ENCODE assay signal across 11 cellular contexts in genomic region chr1:65425697-65426096, GRCh38. TPM values are rescaled to one million over a fixed set of nuclear protein-coding genes. Genes with fewer than 3 reads are reported as not detected.
A peak's percentile ranks its signal among the peaks of the same experiment; 100 is the strongest.
DNase-seq lines count a peak whose midpoint lies in the region; ATAC-seq and TF ChIP-seq lines count a peak whose summit lies in the region.
"Had no signal": no experiment of that assay in that cellular context is flagged by ENCODE, and none has a peak within 500 bp of the region (broad histone marks: within the 10 kb centered on the region; RNA-seq: fewer than 3 reads in every experiment).

No MANE protein-coding gene starts in this region.

- H2AK5ac ChIP-seq in mesenchymal stem cell (ENCODE audit: low read length, severe bottlenecking) = peak overlapping the region; percentile 76

- H3K4me1 ChIP-seq in mesenchymal stem cell (ENCODE audit: control insufficient read depth, insufficient read depth, low read depth, low read length) = peaks cover 14% of the 10 kb centered on the region

- no peak overlapping the region for H3K23ac ChIP-seq in mesenchymal stem cell (ENCODE audit: low read length in 2 of 2)

- CTCF ChIA-PET in Calu3 (lab: Charles Lee) = no interaction called here
- CTCF ChIA-PET in HEK293T (lab: Yijun Ruan, JAX) = interaction anchor here (1.0 kb wide), 1 partner anchor 262 kb away, joined by 3 read pairs; no protein-coding TSS in a partner anchor

- no peak overlapping the region for H2BK120ac ChIP-seq in mesenchymal stem cell (ENCODE audit: low read depth, low read length)

- BruUV-seq in Calu3 (replicated peaks; lab: Mats Ljungman, UMichigan) = no TSS peak

- no peak overlapping the region for H3K4ac ChIP-seq in mesenchymal stem cell (ENCODE audit: low read depth in 1 of 2, low read length in 2 of 2)

- H3K36me3 Mint-ChIP-seq in Calu3 (ENCODE audit: insufficient read depth, unreplicated experiment) = peaks cover 28% of the 10 kb centered on the region

- no peak overlapping the region for H4K91ac ChIP-seq in mesenchymal stem cell (ENCODE audit: low read length)

- H3K9ac ChIP-seq in mesenchymal stem cell (ENCODE audit: low read length) = no peak overlapping the region

- no peak overlapping the region for H3K4me2 ChIP-seq in mesenchymal stem cell (ENCODE audit: low read length, poor library complexity, severe bottlenecking)

- H3K4me3 ChIP-seq in mesenchymal stem cell (ENCODE audit: insufficient read depth in 1 of 2, low read depth in 1 of 2, low read length in 2 of 2) = no peak overlapping the region

- H2BK5ac ChIP-seq in mesenchymal stem cell (ENCODE audit: low read depth, low read length, poor library complexity, severe bottlenecking) = no peak overlapping the region

- H3K18ac ChIP-seq in mesenchymal stem cell (ENCODE audit: low read depth in 1 of 2, low read length in 2 of 2) = peak overlapping the region in 1 of 2 experiments; percentile 49

- no peaks in the 10 kb centered on the region for H3K9me3 ChIP-seq in mesenchymal stem cell (ENCODE audit: control insufficient read depth, low read length)

- peak overlapping the region; percentile 27 for H4K8ac ChIP-seq in mesenchymal stem cell (ENCODE audit: low read length)

- no peak overlapping the region for H2BK15ac ChIP-seq in mesenchymal stem cell (ENCODE audit: low read depth, poor library complexity, severe bottlenecking)

- DNase-seq in Calu3 (peak; percentile 21), NCI-H460 (ENCODE audit: extremely low read depth, low read depth) (peak; percentile 22), dermis microvascular lymphatic vessel endothelial cell (ENCODE audit: low read depth in 2 of 2) (peak; percentile 78 to 92), mesenchymal stem cell (peak; percentile 68), HEK293T (ENCODE audit: extremely low spot score) (no peak), cortex of kidney (lab: John Stamatoyannopoulos, UW) (no peak)
- DNase-seq: activated T-cell treated with anti-CD3 and anti-CD28 coated beads, Interleukin-2, amount 50 U/mL, for 24 hours; stimulated activated CD4-positive, alpha-beta T cell treated with anti-CD3 and anti-CD28 coated beads, Interleukin-4, amount 100 ng/mL, for 4 hours had no signal

- no peak overlapping the region for H3K14ac ChIP-seq in mesenchymal stem cell (ENCODE audit: low read length in 2 of 2)

- no peaks in the 10 kb centered on the region for H3K27me3 ChIP-seq in mesenchymal stem cell (ENCODE audit: control insufficient read depth in 1 of 2, insufficient read depth in 1 of 2, low read length in 2 of 2)

- intact Hi-C loops in Calu3 (cut with micrococcal nuclease; ENCODE audit: unreplicated experiment) = loop anchor here (5.0 to 10.0 kb wide), 2 partner anchors 173 to 361 kb away; no protein-coding TSS in a partner anchor

- peaks cover 2% of the 10 kb centered on the region for H3K9me3 Mint-ChIP-seq in Calu3 (ENCODE audit: low read depth, unreplicated experiment)
- H3K9me3 Mint-ChIP-seq: activated T-cell treated with anti-CD3 and anti-CD28 coated beads, Interleukin-2, amount 50 U/mL, for 24 hours; T-helper 1 cell treated with Interleukin-12 subunit alpha and Interleukin-12 subunit beta and Interleukin-4 antibody, amounts not matched to agents 30 μg/mL and 1 μg/mL, for 36 hours had no signal

- peak overlapping the region; percentile 69 for H3K27ac ChIP-seq in mesenchymal stem cell (ENCODE audit: low read length, poor library complexity, severe bottlenecking)

- no peak overlapping the region for H2AFZ ChIP-seq in mesenchymal stem cell (ENCODE audit: low read depth, low read length)

- peaks cover 6 to 53% of the 10 kb centered on the region in 2 experiments for H3K36me3 ChIP-seq in mesenchymal stem cell (ENCODE audit: control insufficient read depth in 1 of 2, insufficient read depth in 2 of 2, low read depth in 1 of 2, low read length in 2 of 2)

- peaks cover 1% of the 10 kb centered on the region for H3K79me1 ChIP-seq in mesenchymal stem cell (replicated peaks; ENCODE audit: low read length, poor library complexity, severe bottlenecking)

- POLR2A ChIA-PET in HEK293T (lab: Yijun Ruan, JAX) = no interaction called here

- H3K4me3 Mint-ChIP-seq in Calu3 (ENCODE audit: low read depth, unreplicated experiment) = peak overlapping the region; percentile 5
- H3K4me3 Mint-ChIP-seq: activated T-cell treated with anti-CD3 and anti-CD28 coated beads, Interleukin-2, amount 50 U/mL, for 24 hours; T-helper 1 cell treated with Interleukin-12 subunit alpha and Interleukin-12 subunit beta and Interleukin-4 antibody, amounts not matched to agents 30 μg/mL and 1 μg/mL, for 36 hours had no signal

- peaks cover 37% of the 10 kb centered on the region for H3K4me1 Mint-ChIP-seq in Calu3 (ENCODE audit: low read depth, unreplicated experiment)

- ATAC-seq in GM21717 (IDR thresholded peaks at IDR 0.05; ENCODE audit: unreplicated experiment) (no peak), GM21825 (IDR thresholded peaks at IDR 0.05; ENCODE audit: unreplicated experiment) (no peak)

- H3K27me3 Mint-ChIP-seq in Calu3 (ENCODE audit: unreplicated experiment) = no peaks in the 10 kb centered on the region
- H3K27me3 Mint-ChIP-seq: activated T-cell treated with anti-CD3 and anti-CD28 coated beads, Interleukin-2, amount 50 U/mL, for 24 hours had no signal

- H2BK12ac ChIP-seq in mesenchymal stem cell (ENCODE audit: low read length in 2 of 2) = no peak overlapping the region

- 34% methylated on average over 3 of the region's 3 CpGs for WGBS in mesenchymal stem cell

- no peak for TF ChIP-seq CTCF in Calu3 (IDR thresholded peaks at IDR 0.05; ENCODE audit: unreplicated experiment)

- peak overlapping the region; percentile 66 for H3K27ac Mint-ChIP-seq in Calu3 (ENCODE audit: unreplicated experiment)
- H3K27ac Mint-ChIP-seq: activated T-cell treated with anti-CD3 and anti-CD28 coated beads, Interleukin-2, amount 50 U/mL, for 24 hours; T-helper 1 cell treated with Interleukin-12 subunit alpha and Interleukin-12 subunit beta and Interleukin-4 antibody, amounts not matched to agents 30 μg/mL and 1 μg/mL, for 36 hours had no signal

TF ChIP-seq in HEK293T, 16 proteins besides CTCF, POLR2A, EP300 and RAD21:
- TF ChIP-seq SP1 (IDR thresholded peaks at IDR 0.05) (no peak), FOXA1 (IDR thresholded peaks at IDR 0.05) (no peak), SUZ12 (IDR thresholded peaks at IDR 0.05) (no peak), L3MBTL2 (conservative IDR thresholded peaks at IDR 0.05) (no peak), NFRKB (IDR thresholded peaks at IDR 0.05) (no peak), ELF4 (IDR thresholded peaks at IDR 0.05) (no peak), FOXK2 (IDR thresholded peaks at IDR 0.05) (no peak), FOXM1 (IDR thresholded peaks at IDR 0.05; ENCODE audit: borderline replicate concordance) (no peak), CTBP1 (IDR thresholded peaks at IDR 0.05; ENCODE audit: borderline replicate concordance) (no peak)
TF ChIP-seq in HEK293T: peak in this region for 0.

RNA-seq across cellular contexts. Expression of gene LEPR, which starts 5.2 kb away (rescaled TPM):
- total RNA-seq in Calu3 (2022) = 2.1 and 3.5 TPM in 2 replicates
- 9.4 and 10.2 TPM in 2 replicates for total RNA-seq in NCI-H460 (2014; rRNA removed; shearing (Covaris generic))
- polyA plus RNA-seq in NCI-H460 (2014; cell fraction: nucleus; rRNA removed) = 3.0 and 4.3 TPM in 2 replicates
- 25.4 and 40.5 TPM in 2 replicates for total RNA-seq in dermis microvascular lymphatic vessel endothelial cell
- polyA plus RNA-seq in mesenchymal stem cell (2013, experiment 1 of 2) = 55.1 TPM
- 58.6 TPM for polyA plus RNA-seq in mesenchymal stem cell (2013, experiment 2 of 2)

RNA-seq across cellular contexts. Expression of gene LEPROT, which starts 5.2 kb away (rescaled TPM):
- total RNA-seq in Calu3 (2022) (68.7 and 70.8 TPM in 2 replicates), dermis microvascular lymphatic vessel endothelial cell (46.2 and 76.0 TPM in 2 replicates)
- 40.8 and 53.8 TPM in 2 replicates for total RNA-seq in NCI-H460 (2014; rRNA removed; shearing (Covaris generic))
- 41.4 and 52.2 TPM in 2 replicates for polyA plus RNA-seq in NCI-H460 (2014; cell fraction: nucleus; rRNA removed)
- polyA plus RNA-seq in mesenchymal stem cell (2013, experiment 1 of 2) = 121 TPM
- 125 TPM for polyA plus RNA-seq in mesenchymal stem cell (2013, experiment 2 of 2)

Comparison
In these comparisons a context has a peak if more than half of its experiments do, and no peak if none do; other contexts are left out.
1. DNase-seq: peak in Calu3 (single experiment), NCI-H460 (single experiment), dermis microvascular lymphatic vessel endothelial cell (2 of 2) and mesenchymal stem cell (single experiment); none in HEK293T (single experiment) and cortex of kidney (single experiment).